1 cellular context compared by ENCODE assay signal in the genomic region with DNA sequence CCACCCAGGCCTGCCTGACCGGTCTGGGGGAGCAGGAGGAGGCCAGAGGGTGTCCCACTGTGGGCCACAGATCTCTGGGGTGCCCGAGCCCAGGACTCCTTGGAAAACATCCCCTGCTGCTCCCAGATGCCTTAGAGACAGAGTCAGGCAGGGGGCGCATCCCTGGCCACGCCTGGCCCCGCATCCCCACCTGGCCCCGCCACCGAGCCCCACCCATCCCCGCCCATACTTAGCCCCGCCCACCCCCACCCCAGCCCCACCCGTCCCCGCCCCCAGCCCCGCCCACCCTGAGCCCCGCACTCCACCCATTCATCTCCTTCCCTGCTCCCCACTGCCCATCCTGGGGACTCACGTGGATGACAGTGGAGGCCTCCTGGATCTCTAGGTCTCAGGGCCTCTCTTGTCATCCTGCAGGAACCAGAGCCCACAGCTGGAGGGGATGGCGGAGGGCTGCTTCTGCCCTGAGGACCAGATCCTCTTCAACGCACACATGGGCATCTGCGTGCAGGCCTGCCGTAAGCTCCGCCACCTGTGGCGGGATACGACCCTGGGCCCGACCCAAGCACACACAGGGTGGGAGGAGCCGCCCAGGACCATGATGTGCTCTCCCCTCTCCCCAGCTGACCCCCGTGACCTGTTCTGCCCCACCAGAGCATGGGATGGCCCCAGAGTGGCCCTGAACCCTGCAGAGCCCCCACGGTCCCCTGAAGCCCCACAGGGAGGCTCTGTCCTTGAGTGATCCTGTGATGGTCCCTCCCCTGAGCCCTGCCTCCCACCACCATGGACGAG.
TF ChIP-seq lines count a peak whose summit lies in the region.

No MANE protein-coding gene starts in this region.

TF ChIP-seq in K562, 482 proteins besides CTCF, POLR2A, EP300 and RAD21:
- TF ChIP-seq ZKSCAN3 (CRISPR knock-in tag; IDR thresholded peaks at IDR 0.05) (no peak), TFAP4 (CRISPR knock-in tag; IDR thresholded peaks at IDR 0.05; ENCODE audit: borderline replicate concordance) (no peak), KLF10 (CRISPR knock-in tag; IDR thresholded peaks at IDR 0.05) (no peak), ARHGAP35 (IDR thresholded peaks at IDR 0.05; ENCODE audit: partially characterized antibody) (no peak), KLF6 (CRISPR knock-in tag; IDR thresholded peaks at IDR 0.05; ENCODE audit: borderline replicate concordance) (no peak), HNRNPUL1 (IDR thresholded peaks at IDR 0.05; ENCODE audit: low read length) (no peak), CBFA2T3 (IDR thresholded peaks at IDR 0.05) (no peak)
TF ChIP-seq in K562: peak in this region for 0.
